In the genomic region with DNA sequence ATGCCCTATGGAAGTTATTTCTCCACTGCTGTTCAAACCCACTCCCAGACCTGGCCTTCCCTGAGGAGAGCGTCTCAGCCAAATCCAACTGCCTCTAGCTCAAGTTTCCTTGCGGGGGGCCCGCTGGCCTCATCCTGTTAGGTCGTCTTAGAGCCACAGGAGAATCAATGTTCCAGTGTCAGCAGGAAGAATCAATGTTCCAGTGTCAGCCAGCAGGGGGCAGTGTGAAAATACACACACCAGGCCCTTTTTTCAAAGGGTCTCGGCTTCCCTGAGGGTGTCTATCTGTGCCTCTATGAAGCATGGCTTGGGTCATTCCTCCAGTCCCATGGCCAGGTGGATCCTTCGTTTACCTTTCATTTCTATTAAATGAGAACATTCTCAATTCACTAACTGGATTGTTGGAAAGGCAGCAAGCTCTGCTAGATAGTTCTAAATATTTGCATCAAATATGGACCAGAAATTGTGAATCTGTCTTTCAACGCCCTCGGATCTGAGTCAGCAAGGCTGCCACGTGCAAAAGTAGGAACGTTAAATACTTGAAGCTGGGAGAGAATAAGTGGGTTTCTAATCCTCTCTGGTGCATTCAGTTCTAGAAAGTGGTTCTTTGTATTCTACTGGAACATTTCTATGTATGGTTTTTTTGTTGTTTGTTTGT, we compare ENCODE assay signal across 8 cellular contexts. TPM values are rescaled to one million over a fixed set of nuclear protein-coding genes. Genes with fewer than 3 reads are reported as not detected.
DNase-seq lines count a peak whose midpoint lies in the region; ATAC-seq, FAIRE-seq and TF ChIP-seq lines count a peak whose summit lies in the region.

No MANE protein-coding gene starts in this region.

- FAIRE-seq in bronchial epithelial cell (lab: Jason Lieb, UNC) = no peak

- no peaks in the 10 kb centered on the region for H4K20me1 ChIP-seq in Karpas-422 (ENCODE audit: insufficient read depth, low read depth, low read length)

- no peaks in the 10 kb centered on the region for H3K9me3 Mint-ChIP-seq in activated B cell treated with CpG ODN at 0.5 μM for 24 hours

- H3K27ac ChIP-seq in Karpas-422 (ENCODE audit: low read length) (no peak overlapping the region), mesenchymal stem cell (ENCODE audit: low read length, poor library complexity, severe bottlenecking) (no peak overlapping the region)

- H2BK5ac ChIP-seq in mesenchymal stem cell (ENCODE audit: low read depth, low read length, poor library complexity, severe bottlenecking) = no peak overlapping the region

- no peaks in the 10 kb centered on the region for H3K4me1 Mint-ChIP-seq in activated B cell treated with CpG ODN at 0.5 μM for 24 hours

- POLR2A ChIA-PET in activated B cell treated with CpG ODN at 0.5 μM for 24 hours (lab: Charles Lee) = no interaction called here

- no peak overlapping the region for H2BK120ac ChIP-seq in mesenchymal stem cell (ENCODE audit: low read depth, low read length)

- H3K4me1 ChIP-seq in Karpas-422 (ENCODE audit: low read length) (no peaks in the 10 kb centered on the region), mesenchymal stem cell (ENCODE audit: control insufficient read depth, insufficient read depth, low read depth, low read length) (no peaks in the 10 kb centered on the region)

- H3K9me3 ChIP-seq in Karpas-422 (ENCODE audit: low read length) (no peaks in the 10 kb centered on the region), mesenchymal stem cell (ENCODE audit: control insufficient read depth, low read length) (no peaks in the 10 kb centered on the region)

- H3K36me3 Mint-ChIP-seq in activated B cell treated with CpG ODN at 0.5 μM for 24 hours (ENCODE audit: low read depth) = no peaks in the 10 kb centered on the region

- no peak overlapping the region for H3K4me3 Mint-ChIP-seq in activated B cell treated with CpG ODN at 0.5 μM for 24 hours

- CTCF ChIA-PET in activated B cell treated with CpG ODN at 0.5 μM for 24 hours (lab: Charles Lee) = interaction anchor here (0.8 to 3.1 kb wide), 8 partner anchors 13 to 443 kb away, joined by 3 to 10 read pairs (median 3); no protein-coding TSS in a partner anchor

- no peaks in the 10 kb centered on the region for H3K9me2 ChIP-seq in Karpas-422 (replicated peaks; ENCODE audit: insufficient read depth, low read length)

- H3K14ac ChIP-seq in mesenchymal stem cell (ENCODE audit: low read length in 2 of 2) = no peak overlapping the region

- peaks cover 3% of the 10 kb centered on the region for H3K27me3 Mint-ChIP-seq in activated B cell treated with CpG ODN at 0.5 μM for 24 hours

- H3K27me3 ChIP-seq in Karpas-422 (ENCODE audit: low read length) (no peaks in the 10 kb centered on the region), bronchial epithelial cell (ENCODE audit: control insufficient read depth, insufficient read depth, low read length) (peaks cover 3% of the 10 kb centered on the region), mesenchymal stem cell (ENCODE audit: control insufficient read depth in 1 of 2, insufficient read depth in 1 of 2, low read length in 2 of 2) (peaks cover 25 to 35% of the 10 kb centered on the region in 2 experiments)

- no peak overlapping the region for H2AK5ac ChIP-seq in mesenchymal stem cell (ENCODE audit: low read length, severe bottlenecking)

- TF ChIP-seq CTCF in activated B cell treated with CpG ODN at 0.5 μM for 24 hours (IDR thresholded peaks at IDR 0.05) (peak; percentile 84), bronchial epithelial cell (IDR thresholded peaks at IDR 0.05; ENCODE audit: insufficient read depth, low read length, severe bottlenecking) (peak; percentile 76)

- H3K79me1 ChIP-seq in mesenchymal stem cell (replicated peaks; ENCODE audit: low read length, poor library complexity, severe bottlenecking) = no peaks in the 10 kb centered on the region

- no peak overlapping the region for H2BK12ac ChIP-seq in mesenchymal stem cell (ENCODE audit: low read length in 2 of 2)

- ATAC-seq in activated B cell treated with CpG ODN at 0.5 μM for 24 hours (ENCODE audit: low read depth) (peak; percentile 58), GM21786 (IDR thresholded peaks at IDR 0.05; ENCODE audit: unreplicated experiment) (no peak), GM21717 (IDR thresholded peaks at IDR 0.05; ENCODE audit: unreplicated experiment) (no peak)

- no peak overlapping the region for H3K18ac ChIP-seq in mesenchymal stem cell (ENCODE audit: low read depth in 1 of 2, low read length in 2 of 2)

- no peak overlapping the region for H3K4me2 ChIP-seq in Karpas-422 (ENCODE audit: low read depth, low read length, poor library complexity, severe bottlenecking)
- no peak overlapping the region for H3K4me2 ChIP-seq in mesenchymal stem cell (ENCODE audit: low read length, poor library complexity, severe bottlenecking)

- H2AFZ ChIP-seq in Karpas-422 (ENCODE audit: low read length) = 0 out of 2 replicates have a peak overlapping the region, but pooled peaks have one; percentile 47
- no peak overlapping the region for H2AFZ ChIP-seq in mesenchymal stem cell (ENCODE audit: low read depth, low read length)

- H2BK15ac ChIP-seq in mesenchymal stem cell (ENCODE audit: low read depth, poor library complexity, severe bottlenecking) = no peak overlapping the region

- 32% methylated on average over 9 of the region's 10 CpGs for WGBS in mesenchymal stem cell

- no peak overlapping the region for H3K27ac Mint-ChIP-seq in activated B cell treated with CpG ODN at 0.5 μM for 24 hours

- H3K36me3 ChIP-seq in Karpas-422 (ENCODE audit: insufficient read depth, low read length) (no peaks in the 10 kb centered on the region), bronchial epithelial cell (ENCODE audit: control insufficient read depth, insufficient read depth, low read length) (no peaks in the 10 kb centered on the region), mesenchymal stem cell (ENCODE audit: control insufficient read depth in 1 of 2, insufficient read depth in 2 of 2, low read depth in 1 of 2, low read length in 2 of 2) (no peaks in the 10 kb centered on the region)

- H4K8ac ChIP-seq in mesenchymal stem cell (ENCODE audit: low read length) = no peak overlapping the region

- no peaks in the 10 kb centered on the region for H3K79me2 ChIP-seq in Karpas-422 (ENCODE audit: low read length)

- intact Hi-C loops in activated B cell treated with CpG ODN at 0.5 μM for 24 hours (cut with micrococcal nuclease) = loop anchor here (1.0 to 5.0 kb wide), 3 partner anchors 14 to 706 kb away; no protein-coding TSS in a partner anchor

- H3K9ac ChIP-seq in Karpas-422 (ENCODE audit: low read length) (no peak overlapping the region), mesenchymal stem cell (ENCODE audit: low read length) (no peak overlapping the region)

- DNase-seq in ELF-1 (ENCODE audit: low read depth, low spot score) (peak; percentile 84), Karpas-422 (peak; percentile 81), activated B cell treated with CpG ODN at 0.5 μM for 24 hours (peak; percentile 48), bronchial epithelial cell (ENCODE audit: low read depth) (peak; percentile 32), mesenchymal stem cell (peak; percentile 50)
- DNase-seq in stimulated activated CD8-positive, alpha-beta memory T cell treated with anti-CD3 and anti-CD28 coated beads, Interleukin-7, amount 100 ng/mL, for 48 hours (ENCODE audit: extremely low read depth in 1 of 2, low read depth in 1 of 2) = peak; percentile 22 to 40

- no peak overlapping the region for H3K23ac ChIP-seq in mesenchymal stem cell (ENCODE audit: low read length in 2 of 2)

- H3K4me3 ChIP-seq in Karpas-422 (ENCODE audit: low read length) = no peak overlapping the region
- no peak overlapping the region for H3K4me3 ChIP-seq in bronchial epithelial cell (ENCODE audit: low read depth, low read length)
- H3K4me3 ChIP-seq in mesenchymal stem cell (ENCODE audit: insufficient read depth in 1 of 2, low read depth in 1 of 2, low read length in 2 of 2) = no peak overlapping the region

- no peak overlapping the region for H3K4ac ChIP-seq in mesenchymal stem cell (ENCODE audit: low read depth in 1 of 2, low read length in 2 of 2)

- H4K91ac ChIP-seq in mesenchymal stem cell (ENCODE audit: low read length) = no peak overlapping the region

RNA-seq across cellular contexts. Expression of a gene that starts 19.2 kb away (rescaled TPM):
- total RNA-seq in Karpas-422 (2014; rRNA removed; shearing (Covaris generic); ENCODE audit: low replicate concordance) = not detected in 2 replicates
- total RNA-seq in activated B cell treated with CpG ODN at 0.5 μM for 24 hours (not detected in 2 replicates), bronchial epithelial cell (not detected in 2 replicates)
- polyA plus RNA-seq in mesenchymal stem cell (2013, experiment 1 of 2) = not detected
- polyA plus RNA-seq in mesenchymal stem cell (2013, experiment 2 of 2) = not detected

RNA-seq across cellular contexts. Expression of a gene that starts 54.6 kb away (rescaled TPM):
- 2.4 and 4.0 TPM in 2 replicates for total RNA-seq in Karpas-422 (2014; rRNA removed; shearing (Covaris generic); ENCODE audit: low replicate concordance)
- total RNA-seq in activated B cell treated with CpG ODN at 0.5 μM for 24 hours (34.2 and 35.9 TPM in 2 replicates), bronchial epithelial cell (764 and 840 TPM in 2 replicates)
- 154 TPM for polyA plus RNA-seq in mesenchymal stem cell (2013, experiment 1 of 2)
- polyA plus RNA-seq in mesenchymal stem cell (2013, experiment 2 of 2) = 155 TPM

Comparison
In these comparisons a context has a peak if more than half of its experiments do, and no peak if none do; other contexts are left out.
1. DNase-seq: peak in every context shown above with its lines; median percentile 84 in ELF-1; 81 in Karpas-422; 50 in mesenchymal stem cell; 48 in activated B cell treated with CpG ODN at 0.5 μM for 24 hours; 32 in bronchial epithelial cell; 31 in stimulated activated CD8-positive, alpha-beta memory T cell treated with anti-CD3 and anti-CD28 coated beads, Interleukin-7, amount 100 ng/mL, for 48 hours.
2. RNA of a gene that starts 54.6 kb away (total RNA-seq): 764 to 840 TPM in bronchial epithelial cell; 34.2 to 35.9 TPM in activated B cell treated with CpG ODN at 0.5 μM for 24 hours and 2.4 to 4.0 TPM in Karpas-422; every median in the first group is over 10 times any median in the second.